Comparison of ENCODE assay signal across 11 cellular contexts in the genomic region with DNA sequence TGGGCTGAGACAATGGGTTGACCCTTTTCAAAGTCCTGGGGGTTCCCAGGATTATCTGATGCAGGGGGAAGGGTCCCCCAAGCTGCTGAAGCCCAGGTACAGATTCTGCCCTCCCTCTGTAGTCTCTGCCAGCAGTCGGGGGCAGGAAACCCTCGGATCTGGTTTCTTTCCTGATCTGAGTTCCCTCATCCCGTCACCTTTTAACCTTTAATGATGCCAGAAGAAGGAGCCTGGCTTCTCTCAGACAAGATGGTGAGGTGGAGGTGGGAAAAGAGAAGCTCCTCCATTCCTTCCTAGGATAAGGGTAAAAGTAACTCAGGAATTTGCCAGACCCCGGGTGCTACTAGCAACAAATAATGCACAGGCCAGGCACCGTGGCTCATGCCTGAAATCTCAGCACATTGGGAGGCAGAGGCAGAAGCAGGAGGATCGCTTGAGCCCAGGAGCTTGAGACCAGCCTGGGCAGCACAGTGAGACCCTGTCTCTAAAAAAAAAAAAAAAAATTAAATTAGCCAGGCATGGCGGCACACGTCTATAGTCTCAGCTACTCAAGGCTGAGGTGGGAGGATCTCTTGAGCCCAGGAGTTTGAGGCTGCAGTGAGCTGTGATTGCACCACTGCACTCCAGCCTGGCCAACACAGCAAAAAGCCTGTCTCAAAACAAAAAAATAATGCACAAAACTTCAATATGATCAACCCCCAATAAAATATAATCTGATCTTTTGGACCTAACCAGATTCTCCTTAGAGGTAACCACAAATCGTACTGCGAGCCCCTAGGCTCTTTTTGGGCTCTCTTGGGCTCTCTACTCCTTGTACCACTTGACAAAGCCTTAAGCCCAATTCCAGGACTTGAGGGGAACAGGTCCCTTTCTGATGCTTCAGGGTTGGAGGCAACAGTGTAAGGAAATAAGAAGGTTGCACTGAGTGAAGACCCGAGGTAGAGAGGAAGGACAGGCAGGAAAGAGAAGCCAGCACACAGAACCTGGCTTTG. TPM values are rescaled to one million over a fixed set of nuclear protein-coding genes. Genes with fewer than 3 reads are reported as not detected.
DNase-seq lines count a peak whose midpoint lies in the region; ATAC-seq and TF ChIP-seq lines count a peak whose summit lies in the region.
"Had no signal": no experiment of that assay in that cellular context is flagged by ENCODE, and none has a peak within 500 bp of the region (broad histone marks: within the 10 kb centered on the region; RNA-seq: fewer than 3 reads in every experiment).

No MANE protein-coding gene starts in this region.

- H3K4me1 ChIP-seq in BE2C (peaks cover 37% of the 10 kb centered on the region), psoas muscle (peaks cover 39% of the 10 kb centered on the region)

- H3K27ac ChIP-seq in psoas muscle: peak overlapping the region; percentile 87

- H3K36me3 ChIP-seq in BE2C (peaks cover 4% of the 10 kb centered on the region; the same call in 1 of the 2 replicates), psoas muscle (ENCODE audit: insufficient read depth in 1 of 2, low read depth in 1 of 2) (no peaks in the 10 kb centered on the region)

- WGBS in psoas muscle, 3 donors: 41 to 52% (median 43%) methylated on average over 11 of the region's 11 CpGs

- intact Hi-C loops in psoas muscle (cut with DNase I): no loop called here

- H3K4me3 ChIP-seq in BE2C (ENCODE audit: low read depth, low read length): peak overlapping the region; percentile 46
- peak overlapping the region; percentile 39 for H3K4me3 ChIP-seq in fibroblast of mammary gland (ENCODE audit: control insufficient read depth, low read depth, low read length)
- peak overlapping the region; percentile 60 for H3K4me3 ChIP-seq in psoas muscle

- no peaks in the 10 kb centered on the region for H3K9me3 ChIP-seq in BE2C
- H3K9me3 ChIP-seq in psoas muscle: no peaks in the 10 kb centered on the region

- no peak for DNase-seq in BE2C
- DNase-seq in SK-N-DZ (ENCODE audit: low spot score): peak; percentile 87
- DNase-seq in fibroblast of mammary gland (ENCODE audit: low read depth): no peak
- no peak for DNase-seq in psoas muscle
- DNase-seq in activated gamma-delta T cell treated with Interleukin-2 at 50 U/mL for 16 hours: no peak
- DNase-seq in NCI-H1105 (lab: John Stamatoyannopoulos, UW): no peak
- DNase-seq: activated naive CD4-positive, alpha-beta T cell treated with Interleukin-2 at 50 U/mL for 16 hours; CD4-positive, CD25-positive, alpha-beta regulatory T cell; T-helper 9 cell had no signal

- TF ChIP-seq CTCF in BE2C (IDR thresholded peaks at IDR 0.05; ENCODE audit: low read depth, low read length): no peak
- no peak for TF ChIP-seq CTCF in fibroblast of mammary gland (conservative IDR thresholded peaks at IDR 0.05; ENCODE audit: control insufficient read depth, insufficient read depth, low read depth, low read length)
- no peak for TF ChIP-seq CTCF in psoas muscle (IDR thresholded peaks at IDR 0.05)

- no peaks in the 10 kb centered on the region for H3K27me3 ChIP-seq in BE2C
- H3K27me3 ChIP-seq in psoas muscle (ENCODE audit: insufficient read depth in 3 of 3, low read length in 2 of 3): no peaks in the 10 kb centered on the region

- ATAC-seq in psoas muscle (no peak), HG03095 (IDR thresholded peaks at IDR 0.05; ENCODE audit: unreplicated experiment) (no peak), GM18870 (IDR thresholded peaks at IDR 0.05; ENCODE audit: unreplicated experiment) (no peak)

RNA-seq across cellular contexts. Expression of a gene that starts 5.7 kb away (rescaled TPM):
- 63.5 TPM for polyA plus RNA-seq in BE2C (2012; ENCODE audit: insufficient read depth, insufficient read length, low read depth)
- polyA plus RNA-seq in SK-N-DZ (2014; cell fraction: cytosol; rRNA removed): 54.4 and 60.4 TPM in 2 replicates
- polyA plus RNA-seq in SK-N-DZ (2014; cell fraction: nucleus; rRNA removed): 19.4 and 26.2 TPM in 2 replicates
- total RNA-seq in psoas muscle: 10 to 100 TPM; 13.7 to 24.4 (median 18.1) TPM
- polyA plus RNA-seq in psoas muscle: 10 to 100 TPM; 10.7 to 24.1 (median 21.7) TPM

RNA-seq across cellular contexts. Expression of a gene that starts 44.5 kb away (rescaled TPM):
- polyA plus RNA-seq in BE2C (2012; ENCODE audit: insufficient read depth, insufficient read length, low read depth): not detected
- not detected in 2 replicates for polyA plus RNA-seq in SK-N-DZ (2014; cell fraction: cytosol; rRNA removed)
- not detected in 2 replicates for polyA plus RNA-seq in SK-N-DZ (2014; cell fraction: nucleus; rRNA removed)
- not detected for total RNA-seq in psoas muscle
- not detected for polyA plus RNA-seq in psoas muscle
- total RNA-seq: CD4-positive, CD25-positive, alpha-beta regulatory T cell had no signal
- polyA plus RNA-seq: CD4-positive, CD25-positive, alpha-beta regulatory T cell had no signal
